7 cellular contexts compared by ENCODE assay signal in the genomic region with DNA sequence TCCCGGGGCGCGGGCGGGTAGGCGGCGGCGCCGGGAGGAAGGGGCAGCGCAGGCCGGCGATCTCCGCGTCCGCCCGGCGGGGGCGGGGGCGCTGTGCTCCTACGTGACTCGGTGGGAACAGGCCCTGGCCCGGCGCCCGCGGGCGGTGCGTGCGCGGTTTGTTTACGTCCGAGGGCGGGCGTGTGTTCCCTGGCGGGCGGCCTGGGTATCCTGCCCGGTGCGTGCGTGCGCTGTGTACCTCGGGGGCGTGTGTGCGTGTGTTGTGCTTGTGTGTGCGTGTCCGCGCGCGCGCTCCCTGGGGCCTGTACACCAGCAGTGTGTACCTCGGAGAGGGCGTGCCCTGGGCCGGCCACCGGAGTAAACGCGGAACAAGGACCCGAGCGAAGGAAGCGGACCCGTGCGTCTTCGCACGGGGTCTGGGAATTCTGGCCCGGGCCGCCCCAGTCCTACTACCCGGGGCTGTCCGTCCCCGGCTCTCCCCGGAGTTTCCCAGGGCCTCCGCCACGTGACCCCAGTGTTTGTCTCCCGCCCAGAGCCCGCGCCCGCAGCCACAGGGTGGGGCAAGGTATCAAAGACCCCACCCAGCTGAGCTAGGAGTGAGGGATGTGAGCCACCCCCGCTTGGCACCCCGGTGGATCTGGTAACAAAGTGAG. TPM values are rescaled to one million over a fixed set of nuclear protein-coding genes. Genes with fewer than 3 reads are reported as not detected.
DNase-seq lines count a peak whose midpoint lies in the region; ATAC-seq and TF ChIP-seq lines count a peak whose summit lies in the region.

No MANE protein-coding gene starts in this region.

- peak; percentile 54 for DNase-seq in GM13977 (ENCODE audit: low spot score)
- DNase-seq in PC-9: peak; percentile 64 to 73
- peak; percentile 55 for DNase-seq in activated gamma-delta T cell treated with Interleukin-2 at 50 U/mL for 16 hours
- DNase-seq in fibroblast of villous mesenchyme (ENCODE audit: low read depth): peak; percentile 94
- peak; percentile 53 for DNase-seq in neural crest cell (ENCODE audit: low read depth, low spot score)
- peak; percentile 90 for DNase-seq in ureter (ENCODE audit: low spot score)

- TF ChIP-seq CTCF in GM13977 (IDR thresholded peaks at IDR 0.05; ENCODE audit: extremely low read depth, insufficient read depth, missing control alignments) (peak; percentile 26), PC-9 (conservative IDR thresholded peaks at IDR 0.05) (no peak; the same call in 1 of the 2 replicates), fibroblast of villous mesenchyme (IDR thresholded peaks at IDR 0.05; ENCODE audit: insufficient read depth, low read depth, low read length) (no peak), neural crest cell (conservative IDR thresholded peaks at IDR 0.05) (peak; percentile 32)

- H3K27ac ChIP-seq in PC-9: peak overlapping the region; percentile 91

- no peaks in the 10 kb centered on the region for H3K9me2 ChIP-seq in PC-9 (ENCODE audit: insufficient read depth)

- no peaks in the 10 kb centered on the region for H3K36me3 Mint-ChIP-seq in neural crest cell (ENCODE audit: low read depth)

- no peaks in the 10 kb centered on the region for H3K27me3 Mint-ChIP-seq in neural crest cell (ENCODE audit: low read depth)

- no peak overlapping the region for H2AFZ ChIP-seq in PC-9

- H3F3A ChIP-seq in PC-9 (ENCODE audit: insufficient read depth, low read depth): peaks cover 18% of the 10 kb centered on the region; the same call in 1 of the 2 replicates

- POLR2A ChIA-PET in PC-9 (lab: Charles Lee; ENCODE audit: unreplicated experiment): interaction anchor here (0.5 to 1.0 kb wide), 8 partner anchors 16 to 1905 kb away, joined by 3 to 13 read pairs (median 4); no protein-coding TSS in a partner anchor

- no peaks in the 10 kb centered on the region for H3K9me3 ChIP-seq in PC-9 (ENCODE audit: insufficient read depth, low read depth)

- peak overlapping the region; percentile 93 for H3K4me3 ChIP-seq in PC-9
- peak overlapping the region; percentile 75 for H3K4me3 ChIP-seq in fibroblast of villous mesenchyme (ENCODE audit: low read depth, low read length)

- in situ Hi-C loops in GM13977 (cut with MboI; ENCODE audit: low pct_unique_long_range_greater_than_20kb, low sequenced_read_pairs, unreplicated experiment): no loop called here

- peaks cover 14% of the 10 kb centered on the region for H3K4me1 ChIP-seq in PC-9 (replicated peaks; ENCODE audit: insufficient read depth)

- CTCF ChIA-PET in PC-9 (lab: Charles Lee): interaction anchor here (1.4 kb wide), 1 partner anchor 150 kb away, joined by 7 read pairs; no protein-coding TSS in a partner anchor

- H3K4me2 ChIP-seq in PC-9: peak overlapping the region; percentile 89

- peaks cover 44% of the 10 kb centered on the region for H4K20me1 ChIP-seq in PC-9 (ENCODE audit: insufficient read depth)

- 0 out of 2 replicates have a peak, but pooled peaks cover 5% of the 10 kb centered on the region for H3K36me3 ChIP-seq in PC-9 (ENCODE audit: low read depth)

- intact Hi-C loops in PC-9 (cut with micrococcal nuclease; ENCODE audit: unreplicated experiment): loop anchor here (1.0 to 10.0 kb wide), 5 partner anchors 37 to 148 kb away; a partner anchor contains a TSS

- no peaks in the 10 kb centered on the region for H3K9me3 Mint-ChIP-seq in neural crest cell

- peak overlapping the region; percentile 43 for H3K27ac Mint-ChIP-seq in neural crest cell (ENCODE audit: unreplicated experiment)

- H3K4me1 Mint-ChIP-seq in neural crest cell: peaks cover 20% of the 10 kb centered on the region

- H3K79me2 ChIP-seq in PC-9 (ENCODE audit: low read depth): peaks cover 51% of the 10 kb centered on the region

- H3K27me3 ChIP-seq in PC-9 (ENCODE audit: insufficient read depth, low read depth): no peaks in the 10 kb centered on the region

- TSS peak; percentile 84 for BruUV-seq in PC-9 (replicated peaks; lab: Mats Ljungman, UMichigan)

- peak overlapping the region; percentile 85 for H3K4me3 Mint-ChIP-seq in neural crest cell

- ATAC-seq in HG02852 (IDR thresholded peaks at IDR 0.05; ENCODE audit: unreplicated experiment): peak; percentile 23

RNA-seq across cellular contexts. Expression of a gene that starts 0.8 kb away (rescaled TPM):
- total RNA-seq in PC-9 (2021): 27.9 and 41.8 TPM in 2 replicates
- total RNA-seq in fibroblast of villous mesenchyme: 17.1 and 19.4 TPM in 2 replicates
- total RNA-seq in neural crest cell: 3.9 and 5.4 TPM in 2 replicates
- total RNA-seq in ureter: 27.0 TPM

RNA-seq across cellular contexts. Expression of a gene that starts 20.9 kb away (rescaled TPM):
- total RNA-seq in PC-9 (2021): 39.8 and 45.6 TPM in 2 replicates
- total RNA-seq in fibroblast of villous mesenchyme: 10.0 and 10.8 TPM in 2 replicates
- total RNA-seq in neural crest cell: 11.0 and 14.6 TPM in 2 replicates
- total RNA-seq in ureter: 56.4 TPM

Comparison
In these comparisons a context has a peak if more than half of its experiments do, and no peak if none do; other contexts are left out.
1. Peak in every context shown above with its lines: DNase-seq, ATAC-seq, H3K4me3 ChIP-seq and H3K27ac ChIP-seq.
2. CTCF ChIP-seq: peak in GM13977 (single experiment) and neural crest cell (single experiment); none in PC-9 (single experiment) and fibroblast of villous mesenchyme (single experiment).